Comparison of ENCODE assay signal across 9 cellular contexts in the genomic region with DNA sequence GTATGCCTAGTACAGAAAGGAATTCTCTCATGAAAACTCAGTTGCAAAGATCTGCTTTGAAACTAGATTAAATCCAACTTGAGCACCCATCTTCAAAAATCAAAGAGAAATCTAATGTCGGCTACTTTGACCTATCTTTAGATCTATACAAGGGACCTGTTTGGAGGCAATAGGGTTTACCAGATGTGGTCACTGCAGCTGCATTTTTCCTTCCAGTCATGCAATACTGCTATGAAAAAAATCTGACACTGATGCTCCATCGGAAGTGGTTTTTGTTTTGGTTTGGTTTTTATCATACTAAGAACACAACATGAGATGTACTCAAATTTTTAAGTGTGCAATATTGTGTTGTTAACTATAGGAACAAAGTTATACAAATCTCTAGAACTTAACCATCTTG.
"Had no signal": no experiment of that assay in that cellular context is flagged by ENCODE, and none has a peak within 500 bp of the region (broad histone marks: within the 10 kb centered on the region; RNA-seq: fewer than 3 reads in every experiment).

No MANE protein-coding gene starts in this region.

- H3K36me3 ChIP-seq: HAP-1 had no signal

- H3K27ac ChIP-seq: GM23248 had no signal

- H2AFZ ChIP-seq: GM23248 had no signal

- H3K9ac ChIP-seq: GM23248 had no signal

- DNase-seq: GM23248, GOT3, H7, HFFc6, IMR-90, KG1 had no signal

- H3K4me1 ChIP-seq: HAP-1 had no signal

- H3K9me3 ChIP-seq: HAP-1 had no signal

- H3K4me3 ChIP-seq: GM23248, HAP-1, K562 had no signal

- H3K4me3 Mint-ChIP-seq: HFFc6 had no signal

- ATAC-seq: HCT116, K562 had no signal
